37 cellular contexts compared by ENCODE assay signal in the genomic region with DNA sequence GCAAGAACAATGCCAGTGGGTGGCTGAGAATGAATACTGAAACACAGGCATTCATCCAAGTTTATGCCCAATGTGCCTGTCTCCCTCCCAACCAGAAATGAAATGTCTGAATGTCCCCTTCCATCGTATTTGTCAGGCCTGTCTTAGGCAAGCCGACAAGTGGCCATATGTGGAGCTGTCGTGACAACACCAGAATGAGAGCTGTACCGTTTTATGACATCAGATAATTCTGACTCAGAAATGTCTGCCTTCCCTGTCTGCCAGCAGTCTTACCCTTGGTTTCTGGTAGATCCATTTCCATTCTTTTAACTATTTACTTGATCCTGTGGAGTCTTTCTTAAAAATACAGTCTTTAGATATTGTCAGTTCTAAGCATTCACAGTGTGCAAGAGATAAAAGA.
A peak's percentile ranks its signal among the peaks of the same experiment; 100 is the strongest.
DNase-seq lines count a peak whose midpoint lies in the region; ATAC-seq, FAIRE-seq and TF ChIP-seq lines count a peak whose summit lies in the region.
"Had no signal": no experiment of that assay in that cellular context is flagged by ENCODE, and none has a peak within 500 bp of the region (broad histone marks: within the 10 kb centered on the region; RNA-seq: fewer than 3 reads in every experiment).

No MANE protein-coding gene starts in this region.

- peaks cover 15% of the 10 kb centered on the region for H3K4me1 Mint-ChIP-seq in type B pancreatic cell (ENCODE audit: unreplicated experiment)
- H3K4me1 Mint-ChIP-seq: B cell had no signal

- H3K36me3 ChIP-seq in KMS-11 (ENCODE audit: insufficient read depth) (no peaks in the 10 kb centered on the region), K562 (ENCODE audit: control insufficient read depth, insufficient read depth, low read length) (no peaks in the 10 kb centered on the region), smooth muscle cell (ENCODE audit: low read depth) (no peaks in the 10 kb centered on the region), subcutaneous abdominal adipose tissue (ENCODE audit: control insufficient read depth in 5 of 5, insufficient read depth in 5 of 5, low read length in 5 of 5) (no peaks in the 10 kb centered on the region)
- H3K36me3 ChIP-seq: BE2C, BLaER1 had no signal

- peak in 1 of 2 experiments; percentile 9; a peak in 1 of 4 replicates for TF ChIP-seq RAD21 in K562 (CRISPR knock-in tag; conservative IDR thresholded peaks at IDR 0.05 in 1 of 2, IDR thresholded peaks at IDR 0.05 in 1 of 2)

- peak; percentile 85 for FAIRE-seq in K562 (lab: Jason Lieb, UNC)
- FAIRE-seq: A204.1, A549, D721Med had no signal

- ATAC-seq in K562, result peak; percentile 74
- no peak for ATAC-seq in GM21825 (IDR thresholded peaks at IDR 0.05; ENCODE audit: unreplicated experiment)
- ATAC-seq in HG03354 (IDR thresholded peaks at IDR 0.05; ENCODE audit: poor library complexity, severe bottlenecking, unreplicated experiment), result no peak
- no peak for ATAC-seq in GM21737 (IDR thresholded peaks at IDR 0.05; ENCODE audit: unreplicated experiment)
- ATAC-seq: A549; CD8-positive, alpha-beta T cell had no signal

- H2AFZ ChIP-seq in KMS-11 (ENCODE audit: low read depth), result no peak overlapping the region
- H2AFZ ChIP-seq in K562 (ENCODE audit: low read depth, low read length), result peak overlapping the region; percentile 81
- H2AFZ ChIP-seq in smooth muscle cell (ENCODE audit: low read depth), result peak overlapping the region; percentile 78

- H3K79me2 ChIP-seq in KMS-11 (ENCODE audit: insufficient read depth, low read depth) (no peaks in the 10 kb centered on the region), K562 (ENCODE audit: control insufficient read depth, insufficient read depth, low read length) (no peaks in the 10 kb centered on the region), smooth muscle cell (ENCODE audit: low read depth) (no peaks in the 10 kb centered on the region)

- H3K4me3 Mint-ChIP-seq in type B pancreatic cell, result no peak overlapping the region
- H3K4me3 Mint-ChIP-seq: B cell; CD14-positive monocyte; CD4-positive, alpha-beta memory T cell; CD4-positive, alpha-beta T cell; CD4-positive, CD25-positive, alpha-beta regulatory T cell; CD8-positive, alpha-beta memory T cell; CD8-positive, alpha-beta T cell had no signal

- H4K20me1 ChIP-seq in KMS-11 (ENCODE audit: insufficient read depth) (no peaks in the 10 kb centered on the region), K562 (replicated peaks; ENCODE audit: control insufficient read depth, insufficient read depth, low read length) (no peaks in the 10 kb centered on the region), smooth muscle cell (ENCODE audit: low read depth) (no peaks in the 10 kb centered on the region)
- H4K20me1 ChIP-seq: BLaER1 had no signal

- 21% methylated on average over 4 of the region's 4 CpGs for WGBS in K562 (ENCODE audit: insufficient coverage, low coverage, missing lambda C conversion rate)
- 23% methylated on average over 4 of the region's 4 CpGs for WGBS in smooth muscle cell (ENCODE audit: low lambda C conversion rate)

- H3K36me3 Mint-ChIP-seq in type B pancreatic cell, result no peaks in the 10 kb centered on the region

- H3K9me3 ChIP-seq in K562 (replicated peaks; ENCODE audit: control insufficient read depth, insufficient read depth, low read depth, low read length), result no peaks in the 10 kb centered on the region
- H3K9me3 ChIP-seq in smooth muscle cell (replicated peaks; ENCODE audit: low read depth), result no peaks in the 10 kb centered on the region
- H3K9me3 ChIP-seq in subcutaneous abdominal adipose tissue (ENCODE audit: control insufficient read depth in 5 of 5, low read length in 5 of 5), result peaks cover 0 to 9% (median 6%) of the 10 kb centered on the region in 5 donors
- H3K9me3 ChIP-seq: A549, BE2C, Caco-2 had no signal

- H3K27ac Mint-ChIP-seq in type B pancreatic cell, result no peak overlapping the region
- H3K27ac Mint-ChIP-seq: B cell; CD4-positive, alpha-beta memory T cell; CD4-positive, alpha-beta T cell; CD4-positive, CD25-positive, alpha-beta regulatory T cell; CD8-positive, alpha-beta T cell had no signal

- DNase-seq in K562 (ENCODE audit: extremely low read depth in 1 of 4, low spot score in 3 of 4) (no peak), smooth muscle cell (lab: John Stamatoyannopoulos, UW; ENCODE audit: unreplicated experiment) (no peak), type B pancreatic cell (ENCODE audit: extremely low spot score, unreplicated experiment) (no peak)
- DNase-seq: 8988T; ACHN; AML-193; BE2C; C1 segment of cervical spinal cord; Caco-2; Calu3; CD4-positive, alpha-beta memory T cell; CD4-positive, alpha-beta T cell; CD4-positive, CD25-positive, alpha-beta regulatory T cell; CD8-positive, alpha-beta memory T cell; CD8-positive, alpha-beta T cell; COR-L47; DMS 273 treated with DMSO at 0.1 percent for 48 hours; DMS153; DMS53; DMS79; DMS79 treated with DMSO at 0.1 percent for 48 hours; DND-41; EL had no signal

- no peaks in the 10 kb centered on the region for H3K9me1 ChIP-seq in K562 (ENCODE audit: control insufficient read depth, insufficient read depth, low read length)

- POLR2A ChIA-PET in K562 (lab: Yijun Ruan, JAX), result interaction anchor here (0.5 kb wide), 1 partner anchor 9 kb away, joined by 4 read pairs; no protein-coding TSS in a partner anchor

- intact Hi-C loops in K562 (cut with micrococcal nuclease), result loop anchor here (5.0 kb wide), 1 partner anchor 151 kb away; no protein-coding TSS in a partner anchor

- CTCF ChIA-PET in K562 (lab: Yijun Ruan, JAX; ENCODE audit: low intra/inter-chr PET ratio), result no interaction called here

- H3K27ac ChIP-seq in KMS-11, result peak overlapping the region; percentile 93; the same call in 1 of the 2 replicates
- H3K27ac ChIP-seq in K562 (ENCODE audit: extremely low read depth, low read depth, low read length), result no peak overlapping the region
- peak overlapping the region; percentile 97 for H3K27ac ChIP-seq in smooth muscle cell (ENCODE audit: low read depth)
- peak overlapping the region; percentile 3 for H3K27ac ChIP-seq in subcutaneous abdominal adipose tissue (ENCODE audit: low read depth, low read length)
- H3K27ac ChIP-seq: 22Rv1; A549; BLaER1; BLaER1 treated with 17β-estradiol and CSF1 and Interleukin-3, amounts not matched to agents 10 nM and 100 nM; C4-2B had no signal

- no TSS peak for BruUV-seq in K562 (replicated peaks; lab: Mats Ljungman, UMichigan)

- no peaks in the 10 kb centered on the region for H3K27me3 Mint-ChIP-seq in type B pancreatic cell
- H3K27me3 Mint-ChIP-seq: B cell; CD4-positive, alpha-beta memory T cell; CD4-positive, alpha-beta T cell; CD4-positive, CD25-positive, alpha-beta regulatory T cell; CD8-positive, alpha-beta memory T cell had no signal

- H3K4me2 ChIP-seq in KMS-11 (peak overlapping the region; percentile 70; the same call in 1 of the 2 replicates), K562 (ENCODE audit: insufficient read depth, low read length) (no peak overlapping the region), smooth muscle cell (peak overlapping the region; percentile 50)
- H3K4me2 ChIP-seq: A549; BLaER1; BLaER1 treated with 17β-estradiol and CSF1 and Interleukin-3, amounts not matched to agents 10 nM and 100 nM had no signal

- H3K4me3 ChIP-seq in KMS-11 (IDR thresholded peaks at IDR 0.05; ENCODE audit: insufficient read depth, low read depth, low read length) (no peak overlapping the region), K562 (no peak overlapping the region), smooth muscle cell (no peak overlapping the region), subcutaneous abdominal adipose tissue (ENCODE audit: low read depth in 1 of 5, low read length in 5 of 5) (no peak overlapping the region)
- H3K4me3 ChIP-seq: A549; BLaER1; BLaER1 treated with 17β-estradiol and CSF1 and Interleukin-3, amounts not matched to agents 10 nM and 100 nM had no signal

- H3K9ac ChIP-seq in KMS-11 (no peak overlapping the region), K562 (ENCODE audit: insufficient read depth in 1 of 2, low read depth in 2 of 2, low read length in 2 of 2) (no peak overlapping the region), smooth muscle cell (ENCODE audit: low read depth) (peak overlapping the region; percentile 80), subcutaneous abdominal adipose tissue (ENCODE audit: low read length in 5 of 5) (no peak overlapping the region)
- H3K9ac ChIP-seq: BLaER1; BLaER1 treated with 17β-estradiol and CSF1 and Interleukin-3, amounts not matched to agents 10 nM and 100 nM had no signal

- TF ChIP-seq CTCF in KMS-11 (conservative IDR thresholded peaks at IDR 0.05; ENCODE audit: low read depth, low read length) (no peak), K562 (IDR thresholded peaks at IDR 0.05 in 2 of 3, conservative IDR thresholded peaks at IDR 0.05 in 1 of 3; ENCODE audit: insufficient read depth in 2 of 3, low read depth in 1 of 3, low read length in 3 of 3) (no peak), smooth muscle cell (IDR thresholded peaks at IDR 0.05; ENCODE audit: borderline replicate concordance, insufficient read depth, poor library complexity, severe bottlenecking) (no peak), type B pancreatic cell (conservative IDR thresholded peaks at IDR 0.05) (no peak)

- TF ChIP-seq POLR2A in K562 (conservative IDR thresholded peaks at IDR 0.05), result no peak

- H3F3A ChIP-seq in smooth muscle cell (ENCODE audit: low read depth), result peaks cover 11% of the 10 kb centered on the region

- no peak for TF ChIP-seq EP300 in K562 (IDR thresholded peaks at IDR 0.05; ENCODE audit: low read length)

- in situ Hi-C loops in K562 (cut with MboI), result no loop called here

- H3K4me1 ChIP-seq in KMS-11 (ENCODE audit: low read depth, poor library complexity, severe bottlenecking) (peaks cover 99% of the 10 kb centered on the region), K562 (replicated peaks in 1 of 2; ENCODE audit: control insufficient read depth in 2 of 2, insufficient read depth in 2 of 2, low read length in 2 of 2) (peaks cover 0 to 14% of the 10 kb centered on the region in 2 experiments; a peak in 4 of 5 replicates), smooth muscle cell (ENCODE audit: low read depth) (peaks cover 9% of the 10 kb centered on the region), subcutaneous abdominal adipose tissue (ENCODE audit: control insufficient read depth in 5 of 5, insufficient read depth in 5 of 5, low read length in 5 of 5) (peaks cover 3 to 46% (median 27%) of the 10 kb centered on the region in 5 donors)
- H3K4me1 ChIP-seq: BE2C, BLaER1, Caco-2 had no signal

- H3K27me3 ChIP-seq in KMS-11 (ENCODE audit: insufficient read depth, low read depth) (no peaks in the 10 kb centered on the region), K562 (ENCODE audit: control insufficient read depth in 2 of 2, insufficient read depth in 2 of 2, low read length in 2 of 2) (no peaks in the 10 kb centered on the region), smooth muscle cell (ENCODE audit: low read depth) (no peaks in the 10 kb centered on the region), subcutaneous abdominal adipose tissue (ENCODE audit: control insufficient read depth in 5 of 5, insufficient read depth in 4 of 5, low read length in 5 of 5) (no peaks in the 10 kb centered on the region)
- H3K27me3 ChIP-seq: BE2C; BLaER1; BLaER1 treated with 17β-estradiol and CSF1 and Interleukin-3, amounts not matched to agents 10 nM and 100 nM had no signal

- H3K9me3 Mint-ChIP-seq in type B pancreatic cell, result no peaks in the 10 kb centered on the region

TF ChIP-seq in K562, 482 proteins besides CTCF, POLR2A, EP300 and RAD21 (continues in another document):
- peak; percentile 74 for TF ChIP-seq FOSL1 (tag; conservative IDR thresholded peaks at IDR 0.05)
- no peak for TF ChIP-seq PHTF2 (CRISPR knock-in tag; IDR thresholded peaks at IDR 0.05)
